23 cellular contexts compared by ENCODE assay signal in genomic region chr21:45459171-45460010, GRCh38. TPM values are rescaled to one million over a fixed set of nuclear protein-coding genes. Genes with fewer than 3 reads are reported as not detected.
DNase-seq lines count a peak whose midpoint lies in the region; ATAC-seq and TF ChIP-seq lines count a peak whose summit lies in the region.
"Had no signal": no experiment of that assay in that cellular context is flagged by ENCODE, and none has a peak within 500 bp of the region (broad histone marks: within the 10 kb centered on the region; RNA-seq: fewer than 3 reads in every experiment).

No MANE protein-coding gene starts in this region.

- no peaks in the 10 kb centered on the region for H3K4me1 Mint-ChIP-seq in stimulated activated naive CD8-positive, alpha-beta T cell treated with anti-CD3 and anti-CD28 coated beads, Interleukin-15, amount 100 ng/mL, for 72 hours
- no peaks in the 10 kb centered on the region for H3K4me1 Mint-ChIP-seq in activated naive CD4-positive, alpha-beta T cell treated with anti-CD3 and anti-CD28 coated beads, Interleukin-2, amount 10 ng/mL, durations not matched to agents 7 days and 5 days
- H3K4me1 Mint-ChIP-seq: activated CD4-positive, alpha-beta T cell treated with anti-CD3 and anti-CD28 coated beads, Interleukin-2, amount 10 ng/mL, durations not matched to agents 24 days and 14 days; activated CD8-positive, alpha-beta memory T cell treated with anti-CD3 and anti-CD28 coated beads, Interleukin-2, amount 10 ng/mL, durations not matched to agents 7 days and 5 days had no signal

- no peak overlapping the region for H3K27ac ChIP-seq in left ventricle myocardium inferior (replicated peaks)
- H3K27ac ChIP-seq: ovary, RWPE1, WERI-Rb-1 had no signal

- TF ChIP-seq CTCF in left ventricle myocardium inferior (IDR thresholded peaks at IDR 0.05; ENCODE audit: borderline replicate concordance) = no peak

- intact Hi-C loops in left ventricle myocardium inferior (cut with micrococcal nuclease) (no loop called here), posterior cingulate gyrus (cut with DNase I) (no loop called here)

- peaks cover 19% of the 10 kb centered on the region for H3K9me3 ChIP-seq in left ventricle myocardium inferior (replicated peaks)
- H3K9me3 ChIP-seq: ovary had no signal

- no peaks in the 10 kb centered on the region for H3K36me3 Mint-ChIP-seq in activated naive CD4-positive, alpha-beta T cell treated with anti-CD3 and anti-CD28 coated beads, Interleukin-2, amount 10 ng/mL, durations not matched to agents 7 days and 5 days
- H3K36me3 Mint-ChIP-seq: activated CD8-positive, alpha-beta memory T cell treated with anti-CD3 and anti-CD28 coated beads, Interleukin-2, amount 10 ng/mL, durations not matched to agents 7 days and 5 days had no signal

- no peak overlapping the region for H3K4me3 Mint-ChIP-seq in stimulated activated naive CD8-positive, alpha-beta T cell treated with anti-CD3 and anti-CD28 coated beads, Interleukin-15, amount 100 ng/mL, for 72 hours
- H3K4me3 Mint-ChIP-seq in activated naive CD4-positive, alpha-beta T cell treated with anti-CD3 and anti-CD28 coated beads, Interleukin-2, amount 10 ng/mL, durations not matched to agents 7 days and 5 days = no peak overlapping the region
- H3K4me3 Mint-ChIP-seq: activated CD4-positive, alpha-beta T cell treated with anti-CD3 and anti-CD28 coated beads, Interleukin-2, amount 10 ng/mL, durations not matched to agents 24 days and 14 days; activated CD8-positive, alpha-beta memory T cell treated with anti-CD3 and anti-CD28 coated beads, Interleukin-2, amount 10 ng/mL, durations not matched to agents 7 days and 5 days; B cell; naive B cell; type B pancreatic cell had no signal

- ATAC-seq in stimulated activated naive CD8-positive, alpha-beta T cell treated with anti-CD3 and anti-CD28 coated beads, Interleukin-15, amount 100 ng/mL, for 72 hours = peak; percentile 24
- ATAC-seq in stimulated activated naive CD8-positive, alpha-beta T cell treated with anti-CD3 and anti-CD28 coated beads, Interleukin-15, Interleukin-2, amounts not matched to agents 100 U/mL and 50 U/mL, for 24 hours = no peak
- no peak for ATAC-seq in HG03108 (IDR thresholded peaks at IDR 0.05; ENCODE audit: unreplicated experiment)
- ATAC-seq: activated CD8-positive, alpha-beta memory T cell treated with anti-CD3 and anti-CD28 coated beads, Interleukin-2, amount 10 ng/mL, durations not matched to agents 7 days and 5 days; sciatic nerve had no signal

- DNase-seq in stimulated activated naive CD8-positive, alpha-beta T cell treated with anti-CD3 and anti-CD28 coated beads, Interleukin-15, amount 100 ng/mL, for 72 hours = no peak
- DNase-seq in stimulated activated naive CD8-positive, alpha-beta T cell treated with anti-CD3 and anti-CD28 coated beads, Interleukin-15, Interleukin-2, amounts not matched to agents 100 U/mL and 50 U/mL, for 24 hours = no peak
- DNase-seq in left ventricle myocardium inferior (peak; percentile 13), posterior cingulate gyrus (peak in 6 of 10 donors; percentile 5 to 79 (median 34)), NCI-H128 (lab: John Stamatoyannopoulos, UW; ENCODE audit: unreplicated experiment) (no peak), OCI-M2 (lab: John Stamatoyannopoulos, UW; ENCODE audit: unreplicated experiment) (no peak)
- DNase-seq in activated naive CD4-positive, alpha-beta T cell treated with anti-CD3 and anti-CD28 coated beads, Interleukin-2, amount 10 ng/mL, durations not matched to agents 7 days and 5 days = no peak
- DNase-seq: activated CD4-positive, alpha-beta T cell treated with anti-CD3 and anti-CD28 coated beads, Interleukin-2, amount 10 ng/mL, durations not matched to agents 24 days and 14 days; activated CD8-positive, alpha-beta memory T cell treated with anti-CD3 and anti-CD28 coated beads, Interleukin-2, amount 10 ng/mL, durations not matched to agents 7 days and 5 days; activated naive CD4-positive, alpha-beta T cell treated with anti-CD3 and anti-CD28 coated beads, Interleukin-2, amount 50 U/mL, for 16 hours; central memory CD4-positive, alpha-beta T cell; DND-41; Karpas-422; naive B cell; NCI-H2171 treated with DMSO at 0.1 percent for 48 hours; NCI-H524 treated with DMSO at 0.1 percent for 48 hours; WERI-Rb-1 had no signal

- peaks cover 28% of the 10 kb centered on the region for H3K36me3 ChIP-seq in left ventricle myocardium inferior
- H3K36me3 ChIP-seq: ovary, WERI-Rb-1 had no signal

- CTCF ChIA-PET in activated naive CD4-positive, alpha-beta T cell treated with anti-CD3 and anti-CD28 coated beads, Interleukin-2, amount 10 ng/mL, durations not matched to agents 7 days and 5 days (lab: Charles Lee) = no interaction called here

- no peaks in the 10 kb centered on the region for H3K9me3 Mint-ChIP-seq in stimulated activated naive CD8-positive, alpha-beta T cell treated with anti-CD3 and anti-CD28 coated beads, Interleukin-15, amount 100 ng/mL, for 72 hours
- H3K9me3 Mint-ChIP-seq in activated naive CD4-positive, alpha-beta T cell treated with anti-CD3 and anti-CD28 coated beads, Interleukin-2, amount 10 ng/mL, durations not matched to agents 7 days and 5 days = no peaks in the 10 kb centered on the region
- H3K9me3 Mint-ChIP-seq: activated CD4-positive, alpha-beta T cell treated with anti-CD3 and anti-CD28 coated beads, Interleukin-2, amount 10 ng/mL, durations not matched to agents 24 days and 14 days had no signal

- H3K27me3 Mint-ChIP-seq in stimulated activated naive CD8-positive, alpha-beta T cell treated with anti-CD3 and anti-CD28 coated beads, Interleukin-15, amount 100 ng/mL, for 72 hours = peaks cover under 1% of the 10 kb centered on the region
- H3K27me3 Mint-ChIP-seq in activated naive CD4-positive, alpha-beta T cell treated with anti-CD3 and anti-CD28 coated beads, Interleukin-2, amount 10 ng/mL, durations not matched to agents 7 days and 5 days = peaks cover 24% of the 10 kb centered on the region
- H3K27me3 Mint-ChIP-seq: type B pancreatic cell had no signal

- H3K4me3 ChIP-seq in left ventricle myocardium inferior = no peak overlapping the region
- H3K4me3 ChIP-seq: ovary had no signal

- H3K27me3 ChIP-seq in left ventricle myocardium inferior (ENCODE audit: low read depth) = no peaks in the 10 kb centered on the region
- H3K27me3 ChIP-seq: ovary had no signal

- no peak overlapping the region for H3K27ac Mint-ChIP-seq in stimulated activated naive CD8-positive, alpha-beta T cell treated with anti-CD3 and anti-CD28 coated beads, Interleukin-15, amount 100 ng/mL, for 72 hours
- H3K27ac Mint-ChIP-seq in activated naive CD4-positive, alpha-beta T cell treated with anti-CD3 and anti-CD28 coated beads, Interleukin-2, amount 10 ng/mL, durations not matched to agents 7 days and 5 days = no peak overlapping the region
- H3K27ac Mint-ChIP-seq: activated CD4-positive, alpha-beta T cell treated with anti-CD3 and anti-CD28 coated beads, Interleukin-2, amount 10 ng/mL, durations not matched to agents 24 days and 14 days; activated CD8-positive, alpha-beta memory T cell treated with anti-CD3 and anti-CD28 coated beads, Interleukin-2, amount 10 ng/mL, durations not matched to agents 7 days and 5 days; B cell; naive B cell; type B pancreatic cell had no signal

- peaks cover 28% of the 10 kb centered on the region for H3K4me1 ChIP-seq in left ventricle myocardium inferior

RNA-seq across cellular contexts. Expression of gene COL18A1, which starts 54.4 kb away (rescaled TPM):
- 66.5 TPM for total RNA-seq in left ventricle myocardium inferior

Comparison
In these comparisons a context has a peak if more than half of its experiments do, and no peak if none do; other contexts are left out.
1. DNase-seq: peak in left ventricle myocardium inferior (single experiment) and posterior cingulate gyrus (6 of 10); none in stimulated activated naive CD8-positive, alpha-beta T cell treated with anti-CD3 and anti-CD28 coated beads, Interleukin-15, amount 100 ng/mL, for 72 hours (0 of 2), stimulated activated naive CD8-positive, alpha-beta T cell treated with anti-CD3 and anti-CD28 coated beads, Interleukin-15, Interleukin-2, amounts not matched to agents 100 U/mL and 50 U/mL, for 24 hours (single experiment), NCI-H128 (single experiment), OCI-M2 (single experiment) and activated naive CD4-positive, alpha-beta T cell treated with anti-CD3 and anti-CD28 coated beads, Interleukin-2, amount 10 ng/mL, durations not matched to agents 7 days and 5 days (single experiment).